8 cellular contexts compared by ENCODE assay signal in the genomic region with DNA sequence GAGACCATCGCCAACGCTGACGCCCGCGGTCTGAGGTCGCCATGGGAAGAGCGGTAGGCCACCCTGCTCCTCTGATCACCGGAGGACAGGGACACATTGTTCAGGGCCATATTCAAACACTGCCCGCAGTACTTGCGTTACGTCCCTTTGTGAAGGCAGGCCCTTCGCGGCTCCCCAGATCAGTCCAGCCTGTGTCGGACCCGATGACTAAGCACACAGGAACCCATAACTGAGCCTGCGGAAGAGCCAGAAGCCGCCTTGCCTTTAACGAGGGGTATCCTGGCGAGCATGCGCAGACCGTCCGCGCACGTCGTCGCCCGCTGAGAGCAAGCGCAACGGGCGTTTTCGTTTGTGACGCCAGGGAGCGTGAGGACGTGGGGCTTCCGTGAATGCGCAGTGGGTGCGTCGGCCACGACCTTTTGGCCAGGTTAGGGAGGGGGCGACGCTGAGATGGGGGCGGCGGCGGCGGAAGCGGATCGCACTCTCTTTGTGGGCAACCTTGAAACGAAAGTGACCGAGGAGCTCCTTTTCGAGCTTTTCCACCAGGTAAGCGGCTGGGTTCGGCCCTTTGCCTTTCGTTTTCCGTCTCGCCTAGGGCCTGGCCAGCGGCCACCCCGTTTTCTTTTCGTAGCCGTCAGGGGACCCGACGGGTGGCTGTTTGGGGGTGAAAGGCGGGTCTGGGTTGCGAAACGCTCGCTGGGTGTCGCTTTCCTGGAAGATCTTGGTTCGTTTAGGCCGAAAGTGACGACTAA. TPM values are rescaled to one million over a fixed set of nuclear protein-coding genes. Genes with fewer than 3 reads are reported as not detected.
DNase-seq lines count a peak whose midpoint lies in the region; ATAC-seq and TF ChIP-seq lines count a peak whose summit lies in the region.

A gene with protein sequence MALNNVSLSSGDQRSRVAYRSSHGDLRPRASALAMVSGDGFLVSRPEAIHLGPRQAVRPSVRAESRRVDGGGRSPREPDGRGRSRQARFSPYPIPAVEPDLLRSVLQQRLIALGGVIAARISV (minus strand): TSS at position 290 of the 752 bp plus-strand sequence. CDS start 180 bp downstream, at position 110.
A gene with protein sequence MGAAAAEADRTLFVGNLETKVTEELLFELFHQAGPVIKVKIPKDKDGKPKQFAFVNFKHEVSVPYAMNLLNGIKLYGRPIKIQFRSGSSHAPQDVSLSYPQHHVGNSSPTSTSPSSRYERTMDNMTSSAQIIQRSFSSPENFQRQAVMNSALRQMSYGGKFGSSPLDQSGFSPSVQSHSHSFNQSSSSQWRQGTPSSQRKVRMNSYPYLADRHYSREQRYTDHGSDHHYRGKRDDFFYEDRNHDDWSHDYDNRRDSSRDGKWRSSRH (plus strand): TSS at position 445 of the 752 bp plus-strand sequence. CDS start 6 bp downstream, at position 451.

- H3K27ac ChIP-seq in esophagus squamous epithelium, result peak within 1 kb of the TSS; percentile 95 to 99 (median 97)

- peaks cover 0 to 16% (median 0%) of the 10 kb centered on the region in 3 donors for H3K36me3 ChIP-seq in esophagus squamous epithelium

- 0% methylated on average over 8 to 17 of the region's 69 CpGs for WGBS in esophagus squamous epithelium, 2 donors

- peak within 1 kb of the TSS; percentile 66 to 85 (median 68) for H3K4me3 ChIP-seq in esophagus squamous epithelium

- H3K36me3 Mint-ChIP-seq in activated T-cell treated with anti-CD3 and anti-CD28 coated beads, Interleukin-2, amount 50 U/mL, for 72 hours (ENCODE audit: insufficient read depth in 2 of 2), result peaks cover 17 to 25% of the 10 kb centered on the region in 2 donors

- in situ Hi-C loops in KBM-7 (cut with MboI; ENCODE audit: low pct_unique_long_range_greater_than_20kb, low sequenced_read_pairs), result no loop called here

- intact Hi-C loops in esophagus squamous epithelium (cut with DNase I), result no loop called here

- H3K27me3 ChIP-seq in esophagus squamous epithelium, result no peaks in the 10 kb centered on the region

- peak; percentile 99 for DNase-seq in DMS79 (lab: John Stamatoyannopoulos, UW)
- peak; percentile 98 for DNase-seq in KBM-7
- DNase-seq in activated T-cell treated with anti-CD3 and anti-CD28 coated beads, Interleukin-2, amount 50 U/mL, for 72 hours, result peak; percentile 97 to 98
- DNase-seq in esophagus squamous epithelium (lab: John Stamatoyannopoulos, UW), result peak; percentile 82
- peak; percentile 99 for DNase-seq in myocyte (ENCODE audit: low read depth)
- DNase-seq in stimulated activated CD8-positive, alpha-beta memory T cell treated with anti-CD3 and anti-CD28 coated beads, Interleukin-7, amount 100 ng/mL, for 48 hours (ENCODE audit: extremely low read depth in 1 of 2, low read depth in 1 of 2), result peak; percentile 92 to 97

- no peaks in the 10 kb centered on the region for H3K27me3 Mint-ChIP-seq in activated T-cell treated with anti-CD3 and anti-CD28 coated beads, Interleukin-2, amount 50 U/mL, for 72 hours (ENCODE audit: low read depth)

- TF ChIP-seq POLR2A in esophagus squamous epithelium (IDR thresholded peaks at IDR 0.05), result peak in 3 of 4 donors; percentile 87 to 97 (median 93)

- H3K4me1 Mint-ChIP-seq in activated T-cell treated with anti-CD3 and anti-CD28 coated beads, Interleukin-2, amount 50 U/mL, for 72 hours (ENCODE audit: low read depth), result peaks cover 59% of the 10 kb centered on the region

- peak; percentile 95 for ATAC-seq in GM21717 (IDR thresholded peaks at IDR 0.05; ENCODE audit: unreplicated experiment)
- ATAC-seq in activated T-cell treated with anti-CD3 and anti-CD28 coated beads, Interleukin-2, amount 50 U/mL, for 72 hours (replicated peaks in 1 of 2), result peak; percentile 95 to 96

- TF ChIP-seq CTCF in esophagus squamous epithelium (IDR thresholded peaks at IDR 0.05), result peak in 2 of 6 experiments; percentile 21 to 31

- H3K9me3 ChIP-seq in esophagus squamous epithelium, result no peaks in the 10 kb centered on the region

- peaks cover 0 to 77% (median 29%) of the 10 kb centered on the region in 3 donors for H3K4me1 ChIP-seq in esophagus squamous epithelium

- H3K9me3 Mint-ChIP-seq in activated T-cell treated with anti-CD3 and anti-CD28 coated beads, Interleukin-2, amount 50 U/mL, for 72 hours, result no peaks in the 10 kb centered on the region

- H3K27ac Mint-ChIP-seq in activated T-cell treated with anti-CD3 and anti-CD28 coated beads, Interleukin-2, amount 50 U/mL, for 72 hours, result peak within 1 kb of the TSS; percentile 99

- peak within 1 kb of the TSS; percentile 91 to 99 for H3K4me3 Mint-ChIP-seq in activated T-cell treated with anti-CD3 and anti-CD28 coated beads, Interleukin-2, amount 50 U/mL, for 72 hours

TF ChIP-seq in PFSK-1, 5 proteins besides CTCF, POLR2A, EP300 and RAD21:
- TF ChIP-seq FOXP2 (optimal IDR thresholded peaks at IDR 0.05; ENCODE audit: borderline replicate concordance, extremely low read depth, extremely low read length, insufficient read depth) (peak; percentile 26), SIN3A (IDR thresholded peaks at IDR 0.05; ENCODE audit: borderline replicate concordance, insufficient read depth, low read length) (peak; percentile 76; the same call in 1 of the 2 replicates), POLR2AphosphoS5 (IDR thresholded peaks at IDR 0.05; ENCODE audit: low read depth, low read length) (peak; percentile 99), TAF1 (IDR thresholded peaks at IDR 0.05; ENCODE audit: borderline replicate concordance, insufficient read depth, low read length) (peak; percentile 96)
- TF ChIP-seq, protein P1, sequence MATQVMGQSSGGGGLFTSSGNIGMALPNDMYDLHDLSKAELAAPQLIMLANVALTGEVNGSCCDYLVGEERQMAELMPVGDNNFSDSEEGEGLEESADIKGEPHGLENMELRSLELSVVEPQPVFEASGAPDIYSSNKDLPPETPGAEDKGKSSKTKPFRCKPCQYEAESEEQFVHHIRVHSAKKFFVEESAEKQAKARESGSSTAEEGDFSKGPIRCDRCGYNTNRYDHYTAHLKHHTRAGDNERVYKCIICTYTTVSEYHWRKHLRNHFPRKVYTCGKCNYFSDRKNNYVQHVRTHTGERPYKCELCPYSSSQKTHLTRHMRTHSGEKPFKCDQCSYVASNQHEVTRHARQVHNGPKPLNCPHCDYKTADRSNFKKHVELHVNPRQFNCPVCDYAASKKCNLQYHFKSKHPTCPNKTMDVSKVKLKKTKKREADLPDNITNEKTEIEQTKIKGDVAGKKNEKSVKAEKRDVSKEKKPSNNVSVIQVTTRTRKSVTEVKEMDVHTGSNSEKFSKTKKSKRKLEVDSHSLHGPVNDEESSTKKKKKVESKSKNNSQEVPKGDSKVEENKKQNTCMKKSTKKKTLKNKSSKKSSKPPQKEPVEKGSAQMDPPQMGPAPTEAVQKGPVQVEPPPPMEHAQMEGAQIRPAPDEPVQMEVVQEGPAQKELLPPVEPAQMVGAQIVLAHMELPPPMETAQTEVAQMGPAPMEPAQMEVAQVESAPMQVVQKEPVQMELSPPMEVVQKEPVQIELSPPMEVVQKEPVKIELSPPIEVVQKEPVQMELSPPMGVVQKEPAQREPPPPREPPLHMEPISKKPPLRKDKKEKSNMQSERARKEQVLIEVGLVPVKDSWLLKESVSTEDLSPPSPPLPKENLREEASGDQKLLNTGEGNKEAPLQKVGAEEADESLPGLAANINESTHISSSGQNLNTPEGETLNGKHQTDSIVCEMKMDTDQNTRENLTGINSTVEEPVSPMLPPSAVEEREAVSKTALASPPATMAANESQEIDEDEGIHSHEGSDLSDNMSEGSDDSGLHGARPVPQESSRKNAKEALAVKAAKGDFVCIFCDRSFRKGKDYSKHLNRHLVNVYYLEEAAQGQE (IDR thresholded peaks at IDR 0.05; ENCODE audit: insufficient read depth in 1 of 2, low read depth in 2 of 2, low read length in 2 of 2), result no peak

RNA-seq across cellular contexts. Expression of the first gene that starts in this region (rescaled TPM):
- 2.7 TPM for polyA plus RNA-seq in PFSK-1 (2012; ENCODE audit: insufficient read length, low read depth)
- 1 to 10 TPM; 5.9 to 7.1 TPM for total RNA-seq in activated T-cell treated with anti-CD3 and anti-CD28 coated beads, Interleukin-2, amount 50 U/mL, for 72 hours
- 1 to 10 TPM; 3.8 to 6.1 (median 4.9) TPM for total RNA-seq in esophagus squamous epithelium
- 3.4 and 5.1 TPM in 2 replicates for total RNA-seq in myocyte
- polyA plus RNA-seq in myocyte (2012), result 3.1 TPM

RNA-seq across cellular contexts. Expression of the second gene that starts in this region (rescaled TPM):
- 24.5 TPM for polyA plus RNA-seq in PFSK-1 (2012; ENCODE audit: insufficient read length, low read depth)
- 10 to 100 TPM; 40.7 to 52.0 TPM for total RNA-seq in activated T-cell treated with anti-CD3 and anti-CD28 coated beads, Interleukin-2, amount 50 U/mL, for 72 hours
- total RNA-seq in esophagus squamous epithelium (10 to 100 TPM; 11.8 to 22.1 (median 17.5) TPM), myocyte (15.9 and 19.1 TPM in 2 replicates)
- polyA plus RNA-seq in myocyte (2012), result 20.0 TPM

Comparison
In these comparisons a context has a peak if more than half of its experiments do, and no peak if none do; other contexts are left out.
1. Peak in every context shown above with its lines: DNase-seq, ATAC-seq, H3K4me3 ChIP-seq and H3K27ac ChIP-seq.